Comparison of ENCODE assay signal across 18 cellular contexts in the genomic region with DNA sequence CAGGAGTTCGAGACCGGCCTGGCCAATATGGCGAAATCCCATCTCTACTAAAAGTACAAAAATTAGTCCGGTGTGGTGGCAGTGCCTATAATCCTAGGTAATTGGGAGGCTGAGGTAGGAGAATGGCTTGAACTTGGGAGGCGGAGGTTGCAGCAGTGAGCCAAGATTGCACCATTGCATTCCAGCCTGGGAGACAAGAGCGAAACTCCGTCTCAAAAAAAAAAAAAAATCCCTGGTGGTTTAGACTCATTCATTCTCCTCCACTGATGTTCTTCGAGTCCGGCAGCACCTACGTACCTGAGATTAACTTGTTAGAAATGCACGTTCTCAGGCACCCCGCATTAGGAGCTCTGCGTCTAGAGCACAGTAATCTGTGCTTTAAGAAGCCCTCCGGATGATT.
"Had no signal": no experiment of that assay in that cellular context is flagged by ENCODE, and none has a peak within 500 bp of the region (broad histone marks: within the 10 kb centered on the region; RNA-seq: fewer than 3 reads in every experiment).

No MANE protein-coding gene starts in this region.

- DNase-seq: activated CD4-positive, alpha-beta T cell treated with anti-CD3 and anti-CD28 coated beads, Interleukin-2, amount 50 U/mL, for 4 hours; activated CD4-positive, CD25-positive, alpha-beta regulatory T cell treated with anti-CD3 and anti-CD28 coated beads, Interleukin-2, amount 50 U/mL, for 72 hours; activated effector memory CD4-positive, alpha-beta T cell treated with Interleukin-2 at 50 U/mL for 16 hours; activated naive CD4-positive, alpha-beta T cell treated with anti-CD3 and anti-CD28 coated beads, Interleukin-2, amount 10 ng/mL, durations not matched to agents 7 days and 5 days; effector CD4-positive, alpha-beta T cell; heart right ventricle; kidney glomerular epithelial cell; left ventricle myocardium inferior; naive thymus-derived CD8-positive, alpha-beta T cell; posterior cingulate gyrus; sigmoid colon; uterus had no signal

- H3K27me3 Mint-ChIP-seq: activated naive CD8-positive, alpha-beta T cell treated with anti-CD3 and anti-CD28 coated beads, Interleukin-2, amount 50 U/mL, for 24 hours; naive thymus-derived CD8-positive, alpha-beta T cell had no signal

- H3K27ac ChIP-seq: ascending aorta, esophagus muscularis mucosa, gastroesophageal sphincter, left ventricle myocardium inferior, sigmoid colon, tibial nerve, uterus had no signal

- H3K4me3 ChIP-seq: ascending aorta, esophagus muscularis mucosa, gastroesophageal sphincter, left ventricle myocardium inferior, sigmoid colon, tibial nerve, uterus had no signal

- H3K4me3 Mint-ChIP-seq: activated naive CD4-positive, alpha-beta T cell treated with anti-CD3 and anti-CD28 coated beads, Interleukin-2, amount 10 ng/mL, durations not matched to agents 7 days and 5 days had no signal

- H3K36me3 Mint-ChIP-seq: naive thymus-derived CD8-positive, alpha-beta T cell had no signal

- H3K27ac Mint-ChIP-seq: activated naive CD4-positive, alpha-beta T cell treated with anti-CD3 and anti-CD28 coated beads, Interleukin-2, amount 10 ng/mL, durations not matched to agents 7 days and 5 days; T-helper 1 cell treated with Interleukin-12 subunit alpha and Interleukin-12 subunit beta and Interleukin-4 antibody, amounts not matched to agents 30 μg/mL and 1 μg/mL, for 36 hours had no signal

- H3K27me3 ChIP-seq: ascending aorta, tibial nerve, uterus had no signal

- H3K4me1 ChIP-seq: ascending aorta, uterus had no signal

- H3K9me3 ChIP-seq: ascending aorta, esophagus muscularis mucosa, gastroesophageal sphincter, heart right ventricle, left ventricle myocardium inferior, sigmoid colon, tibial nerve, uterus had no signal

- ATAC-seq: gastroesophageal sphincter; heart right ventricle; naive thymus-derived CD8-positive, alpha-beta T cell had no signal

- H3K9me3 Mint-ChIP-seq: activated naive CD4-positive, alpha-beta T cell treated with anti-CD3 and anti-CD28 coated beads, Interleukin-2, amount 10 ng/mL, durations not matched to agents 7 days and 5 days; activated naive CD8-positive, alpha-beta T cell treated with anti-CD3 and anti-CD28 coated beads, Interleukin-2, amount 50 U/mL, for 24 hours; naive thymus-derived CD8-positive, alpha-beta T cell; T-helper 1 cell treated with Interleukin-12 subunit alpha and Interleukin-12 subunit beta and Interleukin-4 antibody, amounts not matched to agents 30 μg/mL and 1 μg/mL, for 36 hours had no signal

- H3K36me3 ChIP-seq: ascending aorta, esophagus muscularis mucosa, gastroesophageal sphincter, heart right ventricle, left ventricle myocardium inferior, sigmoid colon, tibial nerve, uterus had no signal
